ENCODE assay signal across 8 cellular contexts in genomic region chrX:10597871-10598270, GRCh38. TPM values are rescaled to one million over a fixed set of nuclear protein-coding genes. Genes with fewer than 3 reads are reported as not detected.
DNase-seq lines count a peak whose midpoint lies in the region; TF ChIP-seq lines count a peak whose summit lies in the region.

No MANE protein-coding gene starts in this region.

- DNase-seq in MCF 10A (ENCODE audit: unreplicated experiment) (peak; percentile 61), breast epithelium (ENCODE audit: low spot score in 2 of 2) (no peak), fibroblast of peridontal ligament (ENCODE audit: extremely low read depth) (peak; percentile 45), type B pancreatic cell (ENCODE audit: extremely low spot score, unreplicated experiment) (no peak), NCI-H1048 (lab: John Stamatoyannopoulos, UW) (no peak)
- no peak for DNase-seq in activated CD8-positive, alpha-beta memory T cell treated with anti-CD3 and anti-CD28 coated beads, Interleukin-2, amount 50 U/mL, for 4 hours
- no peak for DNase-seq in activated naive CD4-positive, alpha-beta T cell treated with anti-CD3 and anti-CD28 coated beads, Interleukin-2, amount 10 ng/mL, durations not matched to agents 7 days and 5 days

- no peak overlapping the region for H3K4me2 ChIP-seq in OCI-LY1 (ENCODE audit: low read length)

- no peak overlapping the region for H3K27ac ChIP-seq in breast epithelium
- H3K27ac ChIP-seq in OCI-LY1 (ENCODE audit: low read depth, low read length, poor library complexity, severe bottlenecking), result no peak overlapping the region

- no peaks in the 10 kb centered on the region for H3K9me2 ChIP-seq in OCI-LY1 (ENCODE audit: low read depth, low read length)

- no peak overlapping the region for H3K9ac ChIP-seq in OCI-LY1 (ENCODE audit: low read length)

- H4K20me1 ChIP-seq in OCI-LY1 (ENCODE audit: insufficient read depth, low read length), result no peaks in the 10 kb centered on the region

- H3K27me3 ChIP-seq in breast epithelium, result no peaks in the 10 kb centered on the region
- no peaks in the 10 kb centered on the region for H3K27me3 ChIP-seq in OCI-LY1 (ENCODE audit: insufficient read depth, low read length)

- TF ChIP-seq POLR2A in breast epithelium (IDR thresholded peaks at IDR 0.05), result no peak

- POLR2A ChIA-PET in MCF 10A (lab: Yijun Ruan, JAX), result interaction anchor here (0.7 kb wide), 1 partner anchor 23 kb away, joined by 3 read pairs; no protein-coding TSS in a partner anchor

- H3K4me1 Mint-ChIP-seq in MCF 10A (ENCODE audit: insufficient read depth, unreplicated experiment) (no peaks in the 10 kb centered on the region), type B pancreatic cell (ENCODE audit: unreplicated experiment) (no peaks in the 10 kb centered on the region)
- no peaks in the 10 kb centered on the region for H3K4me1 Mint-ChIP-seq in activated naive CD4-positive, alpha-beta T cell treated with anti-CD3 and anti-CD28 coated beads, Interleukin-2, amount 10 ng/mL, durations not matched to agents 7 days and 5 days

- H3K9me3 ChIP-seq in breast epithelium (no peaks in the 10 kb centered on the region), OCI-LY1 (ENCODE audit: low read length) (no peaks in the 10 kb centered on the region)

- BruUV-seq in MCF 10A (replicated peaks; lab: Mats Ljungman, UMichigan), result no TSS peak

- TF ChIP-seq CTCF in MCF 10A (IDR thresholded peaks at IDR 0.05; ENCODE audit: unreplicated experiment) (peak; percentile 71), breast epithelium (IDR thresholded peaks at IDR 0.05) (no peak), OCI-LY1 (IDR thresholded peaks at IDR 0.05; ENCODE audit: low read length) (peak; percentile 49), type B pancreatic cell (conservative IDR thresholded peaks at IDR 0.05) (peak; percentile 47)

- no peaks in the 10 kb centered on the region for H3K79me2 ChIP-seq in OCI-LY1 (ENCODE audit: insufficient read depth, low read length)

- H3F3A ChIP-seq in OCI-LY1 (ENCODE audit: insufficient read depth, low read length), result no peaks in the 10 kb centered on the region

- H3K36me3 Mint-ChIP-seq in MCF 10A (ENCODE audit: insufficient read depth, unreplicated experiment), result no peaks in the 10 kb centered on the region
- H3K36me3 Mint-ChIP-seq in type B pancreatic cell, result no peaks in the 10 kb centered on the region
- no peaks in the 10 kb centered on the region for H3K36me3 Mint-ChIP-seq in activated naive CD4-positive, alpha-beta T cell treated with anti-CD3 and anti-CD28 coated beads, Interleukin-2, amount 10 ng/mL, durations not matched to agents 7 days and 5 days

- H3K4me3 Mint-ChIP-seq in MCF 10A (ENCODE audit: unreplicated experiment) (no peak overlapping the region), type B pancreatic cell (no peak overlapping the region)
- no peak overlapping the region for H3K4me3 Mint-ChIP-seq in activated naive CD4-positive, alpha-beta T cell treated with anti-CD3 and anti-CD28 coated beads, Interleukin-2, amount 10 ng/mL, durations not matched to agents 7 days and 5 days

- H3K36me3 ChIP-seq in breast epithelium (no peaks in the 10 kb centered on the region), OCI-LY1 (ENCODE audit: insufficient read depth, low read length) (no peaks in the 10 kb centered on the region)

- H3K27me3 Mint-ChIP-seq in MCF 10A (ENCODE audit: insufficient read depth, unreplicated experiment) (no peaks in the 10 kb centered on the region), type B pancreatic cell (no peaks in the 10 kb centered on the region)
- no peaks in the 10 kb centered on the region for H3K27me3 Mint-ChIP-seq in activated naive CD4-positive, alpha-beta T cell treated with anti-CD3 and anti-CD28 coated beads, Interleukin-2, amount 10 ng/mL, durations not matched to agents 7 days and 5 days

- H3K4me3 ChIP-seq in breast epithelium, result no peak overlapping the region
- H3K4me3 ChIP-seq in OCI-LY1 (ENCODE audit: low read depth, low read length, poor library complexity, severe bottlenecking), result no peak overlapping the region

- H3K9me3 Mint-ChIP-seq in MCF 10A (ENCODE audit: unreplicated experiment) (no peaks in the 10 kb centered on the region), type B pancreatic cell (no peaks in the 10 kb centered on the region)
- no peaks in the 10 kb centered on the region for H3K9me3 Mint-ChIP-seq in activated naive CD4-positive, alpha-beta T cell treated with anti-CD3 and anti-CD28 coated beads, Interleukin-2, amount 10 ng/mL, durations not matched to agents 7 days and 5 days

- H3K27ac Mint-ChIP-seq in MCF 10A (ENCODE audit: low read depth, unreplicated experiment) (no peak overlapping the region), type B pancreatic cell (no peak overlapping the region)
- no peak overlapping the region for H3K27ac Mint-ChIP-seq in activated naive CD4-positive, alpha-beta T cell treated with anti-CD3 and anti-CD28 coated beads, Interleukin-2, amount 10 ng/mL, durations not matched to agents 7 days and 5 days

- H3K4me1 ChIP-seq in breast epithelium, result no peaks in the 10 kb centered on the region
- H3K4me1 ChIP-seq in OCI-LY1 (ENCODE audit: insufficient read depth, low read length, severe bottlenecking), result no peaks in the 10 kb centered on the region

- H2AFZ ChIP-seq in OCI-LY1 (ENCODE audit: low read length), result no peak overlapping the region

- CTCF ChIA-PET in MCF 10A (lab: Yijun Ruan, JAX), result interaction anchor here (0.5 to 5.0 kb wide), 19 partner anchors 9 to 1802 kb away, joined by 3 to 42 read pairs (median 4); partner anchors contain the start of gene MID1
- CTCF ChIA-PET in activated naive CD4-positive, alpha-beta T cell treated with anti-CD3 and anti-CD28 coated beads, Interleukin-2, amount 10 ng/mL, durations not matched to agents 7 days and 5 days (lab: Charles Lee), result no interaction called here

- intact Hi-C loops in MCF 10A (cut with micrococcal nuclease), result loop anchor here (1.0 to 5.0 kb wide), 3 partner anchors 124 to 408 kb away; no protein-coding TSS in a partner anchor
- intact Hi-C loops in breast epithelium (cut with DNase I; ENCODE audit: low total_unique reads), result no loop called here

RNA-seq across cellular contexts. Expression of gene MID1, which starts 22.5 kb away (rescaled TPM):
- total RNA-seq in MCF 10A (2022) (9.7 and 10.0 TPM in 2 replicates), breast epithelium (10 to 100 TPM in 2 of 3 donors, 1 to 10 TPM in 1; 6.9 to 18.9 (median 10.8) TPM), type B pancreatic cell (ENCODE audit: low replicate concordance) (22.4 and 52.7 TPM in 2 replicates)

Comparison
In these comparisons a context has a peak if more than half of its experiments do, and no peak if none do; other contexts are left out.
1. DNase-seq: peak in MCF 10A (single experiment) and fibroblast of peridontal ligament (single experiment); none in breast epithelium (0 of 2), type B pancreatic cell (single experiment), activated CD8-positive, alpha-beta memory T cell treated with anti-CD3 and anti-CD28 coated beads, Interleukin-2, amount 50 U/mL, for 4 hours (single experiment), activated naive CD4-positive, alpha-beta T cell treated with anti-CD3 and anti-CD28 coated beads, Interleukin-2, amount 10 ng/mL, durations not matched to agents 7 days and 5 days (single experiment) and NCI-H1048 (single experiment).
2. CTCF ChIP-seq: peak in MCF 10A (single experiment), OCI-LY1 (single experiment) and type B pancreatic cell (single experiment); none in breast epithelium (0 of 3).